In genomic region chrX:38287669-38288068, GRCh38 we compare ENCODE assay signal across 18 cellular contexts.
"Had no signal": no experiment of that assay in that cellular context is flagged by ENCODE, and none has a peak within 500 bp of the region (broad histone marks: within the 10 kb centered on the region; RNA-seq: fewer than 3 reads in every experiment).

No MANE protein-coding gene starts in this region.

- H3K36me3 ChIP-seq: cardiac muscle cell, prostate gland, right atrium auricular region had no signal

- H3K27me3 ChIP-seq: cardiac muscle cell, right atrium auricular region, stomach, upper lobe of left lung had no signal

- H3K4me1 Mint-ChIP-seq: WTC11 had no signal

- H3K4me1 ChIP-seq: prostate gland, right atrium auricular region, stomach, upper lobe of left lung had no signal

- H3K27me3 Mint-ChIP-seq: activated CD4-positive, alpha-beta memory T cell treated with anti-CD3 and anti-CD28 coated beads for 36 hours; naive thymus-derived CD8-positive, alpha-beta T cell had no signal

- H3K9me3 Mint-ChIP-seq: activated CD4-positive, alpha-beta memory T cell treated with anti-CD3 and anti-CD28 coated beads for 36 hours; activated T-helper 2 cell treated with anti-CD3 and anti-CD28 coated beads, Interferon-gamma antibody, Interleukin-2, Interleukin-4, amounts not matched to agents 10 μg/mL and 5 μg/mL and 100 μg/mL, durations not matched to agents 14 hours and 24 hours and 36 hours had no signal

- H3K4me3 ChIP-seq: cardiac muscle cell, prostate gland, right atrium auricular region, stomach, upper lobe of left lung had no signal

- H3K27ac Mint-ChIP-seq: activated CD4-positive, alpha-beta memory T cell treated with anti-CD3 and anti-CD28 coated beads for 36 hours; activated T-helper 2 cell treated with anti-CD3 and anti-CD28 coated beads, Interferon-gamma antibody, Interleukin-2, Interleukin-4, amounts not matched to agents 10 μg/mL and 5 μg/mL and 100 μg/mL, durations not matched to agents 14 hours and 24 hours and 36 hours had no signal

- H3K27ac ChIP-seq: cardiac muscle cell, prostate gland, right atrium auricular region, stomach, upper lobe of left lung had no signal

- ATAC-seq: left ventricle myocardium superior; naive thymus-derived CD8-positive, alpha-beta T cell; WTC11 had no signal

- H3K9me3 ChIP-seq: prostate gland, right atrium auricular region, stomach, upper lobe of left lung had no signal

- H3K4me3 Mint-ChIP-seq: activated CD4-positive, alpha-beta memory T cell treated with anti-CD3 and anti-CD28 coated beads for 36 hours; WTC11 had no signal

- DNase-seq: activated CD4-positive, alpha-beta memory T cell treated with anti-CD3 and anti-CD28 coated beads for 36 hours; activated CD4-positive, alpha-beta T cell treated with anti-CD3 and anti-CD28 coated beads for 4 hours; activated naive CD4-positive, alpha-beta T cell treated with anti-CD3 and anti-CD28 coated beads, Interleukin-2, amount 50 U/mL, for 16 hours; activated T-cell treated with anti-CD3 and anti-CD28 coated beads for 4 hours; dermis blood vessel endothelial cell; effector memory CD4-positive, alpha-beta T cell; left ventricle myocardium superior; mesenchymal stem cell; stimulated activated CD4-positive, alpha-beta T cell treated with anti-CD3 and anti-CD28 coated beads, Interleukin-12 subunit alpha, Interleukin-12 subunit beta, amount 100 ng/mL, for 4 hours; stimulated activated CD4-positive, alpha-beta T cell treated with anti-CD3 and anti-CD28 coated beads, Interleukin-1b, Interleukin-23, amount 100 ng/mL, for 48 hours; stomach; upper lobe of left lung had no signal
